Comparison of ENCODE assay signal across 10 cellular contexts in genomic region chr2:75559633-75560021, GRCh38. TPM values are rescaled to one million over a fixed set of nuclear protein-coding genes. Genes with fewer than 3 reads are reported as not detected.
DNase-seq lines count a peak whose midpoint lies in the region; ATAC-seq lines count a peak whose summit lies in the region.
"Had no signal": no experiment of that assay in that cellular context is flagged by ENCODE, and none has a peak within 500 bp of the region (broad histone marks: within the 10 kb centered on the region; RNA-seq: fewer than 3 reads in every experiment).

No MANE protein-coding gene starts in this region.

- H3K27me3 Mint-ChIP-seq in stimulated activated naive CD8-positive, alpha-beta T cell treated with anti-CD3 and anti-CD28 coated beads, Interleukin-15, Interleukin-2, amounts not matched to agents 100 ng/mL and 50 ng/mL, for 24 hours, result peaks cover 60% of the 10 kb centered on the region
- peaks cover 73% of the 10 kb centered on the region for H3K27me3 Mint-ChIP-seq in central memory CD8-positive, alpha-beta T cell

- H3K36me3 Mint-ChIP-seq in stimulated activated naive CD8-positive, alpha-beta T cell treated with anti-CD3 and anti-CD28 coated beads, Interleukin-15, Interleukin-2, amounts not matched to agents 100 ng/mL and 50 ng/mL, for 24 hours (ENCODE audit: low read depth), result no peaks in the 10 kb centered on the region
- H3K36me3 Mint-ChIP-seq in central memory CD8-positive, alpha-beta T cell (ENCODE audit: insufficient read depth), result no peaks in the 10 kb centered on the region

- no peak overlapping the region for H4K8ac ChIP-seq in mesendoderm (ENCODE audit: low read depth, low read length)

- DNase-seq in stimulated activated naive CD8-positive, alpha-beta T cell treated with anti-CD3 and anti-CD28 coated beads, Interleukin-15, Interleukin-2, amounts not matched to agents 100 U/mL and 50 U/mL, for 24 hours, result no peak
- DNase-seq in central memory CD8-positive, alpha-beta T cell (ENCODE audit: low spot score in 2 of 2), result no peak
- DNase-seq in mesendoderm, result no peak
- DNase-seq in caudate nucleus (lab: John Stamatoyannopoulos, UW), result no peak
- DNase-seq: activated CD8-positive, alpha-beta memory T cell treated with anti-CD3 and anti-CD28 coated beads for 24 hours; NCI-H2029 treated with DMSO at 0.1 percent for 48 hours had no signal

- no CpG with 5 or more reads among the region's 9 CpGs for WGBS in mesendoderm (ENCODE audit: extremely low coverage, insufficient coverage, low lambda C conversion rate)

- H3K9me3 Mint-ChIP-seq in stimulated activated naive CD8-positive, alpha-beta T cell treated with anti-CD3 and anti-CD28 coated beads, Interleukin-15, Interleukin-2, amounts not matched to agents 100 ng/mL and 50 ng/mL, for 24 hours, result no peaks in the 10 kb centered on the region
- no peaks in the 10 kb centered on the region for H3K9me3 Mint-ChIP-seq in central memory CD8-positive, alpha-beta T cell

- peaks cover 4% of the 10 kb centered on the region for H3K4me1 ChIP-seq in mesendoderm (ENCODE audit: control insufficient read depth, low read depth, low read length)

- no peaks in the 10 kb centered on the region for H3K36me3 ChIP-seq in mesendoderm (ENCODE audit: control insufficient read depth, insufficient read depth, low read length)

- H3K23ac ChIP-seq in mesendoderm (ENCODE audit: low read length), result no peak overlapping the region

- H3K4me3 Mint-ChIP-seq in stimulated activated naive CD8-positive, alpha-beta T cell treated with anti-CD3 and anti-CD28 coated beads, Interleukin-15, Interleukin-2, amounts not matched to agents 100 ng/mL and 50 ng/mL, for 24 hours, result peak overlapping the region; percentile 80
- H3K4me3 Mint-ChIP-seq in central memory CD8-positive, alpha-beta T cell, result peak overlapping the region; percentile 56

- H3K4ac ChIP-seq in mesendoderm (ENCODE audit: low read depth, low read length), result no peak overlapping the region

- H2BK5ac ChIP-seq in mesendoderm (ENCODE audit: low read length), result no peak overlapping the region

- no peak overlapping the region for H4K5ac ChIP-seq in mesendoderm (ENCODE audit: low read length)

- peak overlapping the region; percentile 12 for H3K4me2 ChIP-seq in mesendoderm (ENCODE audit: low read length)

- H3K79me1 ChIP-seq in mesendoderm (ENCODE audit: low read length), result no peaks in the 10 kb centered on the region

- no peak overlapping the region for H2AK5ac ChIP-seq in mesendoderm (ENCODE audit: low read length)

- no peak overlapping the region for H2BK120ac ChIP-seq in mesendoderm (ENCODE audit: low read depth, low read length)

- no peak overlapping the region for H3K18ac ChIP-seq in mesendoderm (ENCODE audit: low read length)

- H3K27ac ChIP-seq in mesendoderm (ENCODE audit: low read depth, low read length) (no peak overlapping the region), caudate nucleus (ENCODE audit: low read depth, low read length) (no peak overlapping the region)

- ATAC-seq in stimulated activated naive CD8-positive, alpha-beta T cell treated with anti-CD3 and anti-CD28 coated beads, Interleukin-15, Interleukin-2, amounts not matched to agents 100 U/mL and 50 U/mL, for 24 hours, result no peak
- ATAC-seq in central memory CD8-positive, alpha-beta T cell (replicated peaks; ENCODE audit: extremely low read depth, poor library complexity, severe bottlenecking), result no peak
- ATAC-seq in HG03571 (IDR thresholded peaks at IDR 0.05; ENCODE audit: unreplicated experiment), result no peak
- no peak for ATAC-seq in GM21528 (IDR thresholded peaks at IDR 0.05; ENCODE audit: low FRiP score, unreplicated experiment)
- ATAC-seq in GM18907 (IDR thresholded peaks at IDR 0.05; ENCODE audit: unreplicated experiment), result no peak

- H3K4me1 Mint-ChIP-seq in stimulated activated naive CD8-positive, alpha-beta T cell treated with anti-CD3 and anti-CD28 coated beads, Interleukin-15, Interleukin-2, amounts not matched to agents 100 ng/mL and 50 ng/mL, for 24 hours (ENCODE audit: low read depth), result peaks cover 29% of the 10 kb centered on the region
- peaks cover 11% of the 10 kb centered on the region for H3K4me1 Mint-ChIP-seq in central memory CD8-positive, alpha-beta T cell

- H3K79me2 ChIP-seq in mesendoderm (ENCODE audit: control insufficient read depth, insufficient read depth, low read length), result no peaks in the 10 kb centered on the region

- H2BK15ac ChIP-seq in mesendoderm (replicated peaks; ENCODE audit: low read depth), result no peak overlapping the region

- no peak overlapping the region for H3K27ac Mint-ChIP-seq in stimulated activated naive CD8-positive, alpha-beta T cell treated with anti-CD3 and anti-CD28 coated beads, Interleukin-15, Interleukin-2, amounts not matched to agents 100 ng/mL and 50 ng/mL, for 24 hours
- H3K27ac Mint-ChIP-seq in central memory CD8-positive, alpha-beta T cell (ENCODE audit: low read depth), result no peak overlapping the region

- no peak overlapping the region for H3K9ac ChIP-seq in mesendoderm (ENCODE audit: low read length)

- H3K4me3 ChIP-seq in mesendoderm (ENCODE audit: low read length), result no peak overlapping the region

- H3K27me3 ChIP-seq in mesendoderm (ENCODE audit: insufficient read depth, low read length, poor library complexity), result no peaks in the 10 kb centered on the region

- peak overlapping the region; percentile 17 for H3K56ac ChIP-seq in mesendoderm (ENCODE audit: low read length)

RNA-seq across cellular contexts. Expression of gene EVA1A, which starts 1.1 kb away (rescaled TPM):
- 2.0 TPM for polyA plus RNA-seq in mesendoderm (2013, experiment 1 of 2)
- 2.5 TPM for polyA plus RNA-seq in mesendoderm (2013, experiment 2 of 2)
